7 cellular contexts compared by ENCODE assay signal in genomic region chr1:80878343-80878742, GRCh38.
"Had no signal": no experiment of that assay in that cellular context is flagged by ENCODE, and none has a peak within 500 bp of the region (broad histone marks: within the 10 kb centered on the region; RNA-seq: fewer than 3 reads in every experiment).

No MANE protein-coding gene starts in this region.

- H3K27ac ChIP-seq: HL-60 had no signal

- H3K4me3 ChIP-seq: K562 had no signal

- H3K27me3 Mint-ChIP-seq: IgD-negative memory B cell had no signal

- FAIRE-seq: HepG2, HTR-8/SVneo, K562 had no signal

- H3K4me3 Mint-ChIP-seq: IgD-negative memory B cell had no signal

- DNase-seq: IMR-90, KBM-7 had no signal

- H3K4me1 Mint-ChIP-seq: IgD-negative memory B cell had no signal

- H3K36me3 Mint-ChIP-seq: IgD-negative memory B cell had no signal

- H3K27ac Mint-ChIP-seq: IgD-negative memory B cell had no signal
